8 cellular contexts compared by ENCODE assay signal in the genomic region with DNA sequence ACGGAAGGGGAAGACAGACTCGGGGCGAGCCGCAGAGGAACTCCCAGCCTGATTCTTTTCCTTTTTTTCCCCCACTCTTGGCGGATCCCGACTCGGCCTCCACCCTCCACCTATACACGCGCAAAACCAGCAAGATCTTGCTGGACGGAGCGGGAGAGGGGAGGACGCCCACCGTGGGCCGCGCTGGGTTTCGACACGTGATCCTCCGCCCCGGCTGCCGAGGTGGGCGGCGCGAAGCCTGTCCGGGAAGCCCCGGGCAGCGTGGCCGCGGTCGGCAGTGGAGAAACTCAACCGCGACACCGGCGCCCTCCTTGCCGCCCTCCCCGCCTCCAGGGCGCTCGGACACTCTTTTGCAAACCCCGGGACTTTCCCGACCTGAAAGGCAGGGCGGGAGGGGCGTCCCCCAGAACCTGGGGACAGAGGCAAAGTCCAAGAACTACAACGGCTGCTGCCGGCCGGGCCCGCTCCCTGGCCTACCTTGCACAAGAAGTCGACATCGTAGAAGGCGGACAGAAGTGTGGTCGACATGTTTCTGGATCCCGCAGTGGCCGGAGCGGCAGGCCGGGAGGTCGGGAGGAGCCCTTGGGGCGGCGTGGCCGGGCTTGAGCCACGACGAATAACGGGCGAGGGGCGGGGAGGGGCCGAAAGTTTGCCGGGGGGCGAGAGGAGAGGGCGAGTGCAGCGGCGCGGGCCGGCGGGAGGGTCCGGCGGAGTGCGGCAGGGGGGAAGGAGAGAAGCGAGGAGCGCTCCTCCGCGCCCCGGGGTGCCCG. TPM values are rescaled to one million over a fixed set of nuclear protein-coding genes. Genes with fewer than 3 reads are reported as not detected.
DNase-seq lines count a peak whose midpoint lies in the region; ATAC-seq and TF ChIP-seq lines count a peak whose summit lies in the region.

No MANE protein-coding gene starts in this region.

- H3K4me3 ChIP-seq in WI38 (ENCODE audit: low read depth, low read length) (peak overlapping the region; percentile 88), kidney epithelial cell (ENCODE audit: low read depth, low read length) (peak overlapping the region; percentile 82)

- no peak for TF ChIP-seq CTCF in WI38 (IDR thresholded peaks at IDR 0.05; ENCODE audit: low read depth, low read length)
- TF ChIP-seq CTCF in kidney epithelial cell (IDR thresholded peaks at IDR 0.05; ENCODE audit: insufficient read depth, low read length, poor library complexity, severe bottlenecking), result no peak

- peaks cover 57% of the 10 kb centered on the region for H3K36me3 ChIP-seq in KOPT-K1 (ENCODE audit: insufficient read depth, low read length)
- H3K36me3 ChIP-seq in kidney epithelial cell (ENCODE audit: control insufficient read depth, insufficient read depth, low read length), result peaks cover 3% of the 10 kb centered on the region

- DNase-seq in GDM1 (lab: John Stamatoyannopoulos, UW) (peak; percentile 67), caudate nucleus (lab: John Stamatoyannopoulos, UW) (peak in 29 of 61 donors; percentile 14 to 76 (median 56)), kidney epithelial cell (ENCODE audit: low read depth) (no peak), COLO829 (ENCODE audit: low spot score) (no peak)
- DNase-seq in stimulated activated CD4-positive, alpha-beta T cell treated with anti-CD3 and anti-CD28 coated beads, Interleukin-15, amount 100 ng/mL, for 48 hours (ENCODE audit: low read depth in 2 of 2), result peak; percentile 45 to 53

- H3K27me3 ChIP-seq in kidney epithelial cell (ENCODE audit: control insufficient read depth, insufficient read depth, low read length), result no peaks in the 10 kb centered on the region

- peak; percentile 31 for ATAC-seq in GM21576 (IDR thresholded peaks at IDR 0.05; ENCODE audit: unreplicated experiment)

- no peaks in the 10 kb centered on the region for H3K9me3 ChIP-seq in KOPT-K1 (ENCODE audit: insufficient read depth, low read length, poor library complexity, severe bottlenecking)

- peak overlapping the region; percentile 99 for H3K27ac ChIP-seq in KOPT-K1 (ENCODE audit: low read depth, low read length, poor library complexity, severe bottlenecking)
- H3K27ac ChIP-seq in caudate nucleus (ENCODE audit: low read depth, low read length), result peak overlapping the region; percentile 98

RNA-seq across cellular contexts. Expression of gene ZFP36L2, which starts 0.4 kb away (rescaled TPM):
- total RNA-seq in kidney epithelial cell, result 12.2 and 12.6 TPM in 2 replicates

Comparison
In these comparisons a context has a peak if more than half of its experiments do, and no peak if none do; other contexts are left out.
1. DNase-seq: peak in GDM1 (single experiment) and stimulated activated CD4-positive, alpha-beta T cell treated with anti-CD3 and anti-CD28 coated beads, Interleukin-15, amount 100 ng/mL, for 48 hours (2 of 2); none in kidney epithelial cell (single experiment) and COLO829 (single experiment).